22 cellular contexts compared by ENCODE assay signal in the genomic region with DNA sequence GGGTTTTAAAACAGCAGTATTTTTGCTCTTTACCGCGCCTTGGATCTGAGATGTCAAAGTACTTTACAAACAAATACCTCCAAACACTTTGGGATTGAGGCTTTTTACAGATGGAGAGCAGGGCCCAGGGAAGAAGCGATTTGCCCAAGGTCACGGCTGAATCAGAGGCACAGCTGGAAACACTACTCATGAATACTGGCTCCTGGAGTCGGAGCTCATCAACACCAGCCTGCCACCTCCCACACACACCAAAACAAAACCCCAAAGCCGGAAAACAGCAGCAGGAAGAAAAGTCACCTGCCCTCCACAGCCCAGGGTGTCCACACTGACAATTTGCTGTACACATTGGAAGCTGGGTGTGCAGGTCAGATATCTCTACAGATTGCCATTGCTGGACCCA.
DNase-seq lines count a peak whose midpoint lies in the region; ATAC-seq and TF ChIP-seq lines count a peak whose summit lies in the region.
"Had no signal": no experiment of that assay in that cellular context is flagged by ENCODE, and none has a peak within 500 bp of the region (broad histone marks: within the 10 kb centered on the region; RNA-seq: fewer than 3 reads in every experiment).

No MANE protein-coding gene starts in this region.

- TF ChIP-seq CTCF in adrenal gland (IDR thresholded peaks at IDR 0.05) (no peak), PC-9 (conservative IDR thresholded peaks at IDR 0.05) (no peak)

- no TSS peak for BruUV-seq in PC-9 (replicated peaks; lab: Mats Ljungman, UMichigan)

- peaks cover 80% of the 10 kb centered on the region for H3K4me1 ChIP-seq in BLaER1
- peaks cover 0 to 13% of the 10 kb centered on the region in 2 donors for H3K4me1 ChIP-seq in adrenal gland (replicated peaks in 1 of 2)
- no peaks in the 10 kb centered on the region for H3K4me1 ChIP-seq in PC-9 (replicated peaks; ENCODE audit: insufficient read depth)
- H3K4me1 ChIP-seq: parathyroid adenoma, transverse colon had no signal

- H3K9ac ChIP-seq in BLaER1, result peak overlapping the region; percentile 44
- H3K9ac ChIP-seq: parathyroid adenoma had no signal

- POLR2A ChIA-PET in PC-9 (lab: Charles Lee; ENCODE audit: unreplicated experiment), result no interaction called here

- no peaks in the 10 kb centered on the region for H3K9me3 ChIP-seq in BLaER1
- no peaks in the 10 kb centered on the region for H3K9me3 ChIP-seq in adrenal gland (replicated peaks in 1 of 3)
- no peaks in the 10 kb centered on the region for H3K9me3 ChIP-seq in PC-9 (ENCODE audit: insufficient read depth, low read depth)
- H3K9me3 ChIP-seq: transverse colon had no signal

- no peaks in the 10 kb centered on the region for H3F3A ChIP-seq in PC-9 (ENCODE audit: insufficient read depth, low read depth)

- peak; percentile 72 for DNase-seq in NCI-H146 (lab: John Stamatoyannopoulos, UW)
- peak; percentile 37 to 73 (median 60) for DNase-seq in adrenal gland
- DNase-seq in iPS-NIHi7 (ENCODE audit: extremely low spot score), result peak; percentile 76
- DNase-seq in Kasumi-1 (lab: John Stamatoyannopoulos, UW), result no peak
- no peak for DNase-seq in PC-9
- DNase-seq: activated gamma-delta T cell treated with Interleukin-2 at 50 U/mL for 16 hours; amygdala; DMS53; hippocampal formation; KBM-7; left ventricle myocardium superior; NCI-H1092; NCI-H446 treated with DMSO at 0.1 percent for 48 hours; SHP77; stimulated activated naive CD4-positive, alpha-beta T cell treated with Interleukin-2 at 50 U/mL for 16 hours; T-cell; transverse colon had no signal

- ATAC-seq in GM18868 (IDR thresholded peaks at IDR 0.05; ENCODE audit: unreplicated experiment) (no peak), GM18909 (IDR thresholded peaks at IDR 0.05; ENCODE audit: poor library complexity, unreplicated experiment) (no peak)
- ATAC-seq: left ventricle myocardium superior, sciatic nerve, T-cell had no signal

- H4K20me1 ChIP-seq in BLaER1, result no peaks in the 10 kb centered on the region
- 0 out of 2 replicates have a peak, but pooled peaks cover 3% of the 10 kb centered on the region for H4K20me1 ChIP-seq in PC-9 (ENCODE audit: insufficient read depth)

- CTCF ChIA-PET in PC-9 (lab: Charles Lee), result no interaction called here

- H3K36me3 ChIP-seq in BLaER1, result no peaks in the 10 kb centered on the region
- no peaks in the 10 kb centered on the region for H3K36me3 ChIP-seq in adrenal gland (replicated peaks in 1 of 2)
- H3K36me3 ChIP-seq in PC-9 (ENCODE audit: low read depth), result no peaks in the 10 kb centered on the region
- H3K36me3 ChIP-seq: transverse colon had no signal

- H3K4me2 ChIP-seq in BLaER1 (peak overlapping the region; percentile 72), PC-9 (no peak overlapping the region)

- intact Hi-C loops in adrenal gland (cut with DNase I), result no loop called here
- intact Hi-C loops in PC-9 (cut with micrococcal nuclease; ENCODE audit: unreplicated experiment), result no loop called here

- H3K79me2 ChIP-seq in PC-9 (ENCODE audit: low read depth), result no peaks in the 10 kb centered on the region
- H3K79me2 ChIP-seq: parathyroid adenoma had no signal

- no peak for TF ChIP-seq POLR2A in adrenal gland (IDR thresholded peaks at IDR 0.05)

- H3K27ac ChIP-seq in BLaER1 (peak overlapping the region; percentile 94), adrenal gland (no peak overlapping the region), PC-9 (no peak overlapping the region)
- H3K27ac ChIP-seq: parathyroid adenoma, transverse colon had no signal

- H3K27me3 ChIP-seq in BLaER1 (no peaks in the 10 kb centered on the region), adrenal gland (no peaks in the 10 kb centered on the region), PC-9 (ENCODE audit: insufficient read depth, low read depth) (peaks cover 68% of the 10 kb centered on the region; the same call in 1 of the 2 replicates)

- H2AFZ ChIP-seq in PC-9, result no peak overlapping the region
- H2AFZ ChIP-seq: parathyroid adenoma had no signal

- H3K4me3 ChIP-seq in BLaER1 (no peak overlapping the region), adrenal gland (no peak overlapping the region), PC-9 (no peak overlapping the region)
- H3K4me3 ChIP-seq: transverse colon had no signal

- no peaks in the 10 kb centered on the region for H3K9me2 ChIP-seq in PC-9 (ENCODE audit: insufficient read depth)

- WGBS in adrenal gland, 4 donors, result 26 to 47% (median 33%) methylated on average over 6 of the region's 6 CpGs

Comparison
In these comparisons a context has a peak if more than half of its experiments do, and no peak if none do; other contexts are left out.
1. DNase-seq: peak in NCI-H146 (single experiment), adrenal gland (7 of 7) and iPS-NIHi7 (single experiment); none in Kasumi-1 (0 of 2) and PC-9 (0 of 2).